In the genomic region with DNA sequence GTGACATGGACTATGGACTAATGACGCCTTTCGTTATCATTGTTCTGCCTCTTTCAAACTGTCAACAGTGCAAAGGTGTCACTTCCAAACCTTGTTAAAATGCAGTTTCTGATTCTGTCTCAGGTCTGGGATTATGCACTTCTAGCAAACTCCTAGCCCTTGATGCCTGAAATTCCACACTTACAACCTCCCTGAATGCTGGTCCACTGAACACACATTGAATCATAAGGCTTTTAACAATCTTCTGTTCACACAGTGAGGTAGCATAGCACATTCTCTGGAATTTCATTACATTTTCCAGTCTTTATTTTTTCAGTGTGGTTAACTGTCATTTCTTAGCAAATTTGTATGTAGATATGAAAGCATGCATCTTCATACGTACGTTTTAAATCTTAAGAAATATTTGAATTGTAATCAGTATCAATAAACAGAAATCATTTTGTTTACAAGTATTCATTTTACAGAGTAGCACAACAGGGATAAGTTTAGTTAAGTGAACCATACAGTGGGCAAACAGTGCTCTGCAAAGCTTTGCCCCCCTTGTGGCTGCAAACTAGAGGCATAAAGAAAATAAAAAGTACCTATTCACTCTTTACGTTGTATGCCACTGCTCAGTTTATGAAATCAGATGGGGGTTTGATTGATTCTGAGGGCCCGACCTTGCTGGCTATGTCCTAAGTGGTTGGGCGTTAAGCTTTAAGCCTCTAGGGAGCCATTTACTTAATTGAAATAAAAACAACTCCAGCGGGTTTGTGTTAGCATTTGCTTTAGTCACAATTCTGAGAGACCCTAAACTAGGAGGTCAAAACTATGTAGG, we compare ENCODE assay signal across 23 cellular contexts.
DNase-seq lines count a peak whose midpoint lies in the region; ATAC-seq and TF ChIP-seq lines count a peak whose summit lies in the region.
"Had no signal": no experiment of that assay in that cellular context is flagged by ENCODE, and none has a peak within 500 bp of the region (broad histone marks: within the 10 kb centered on the region; RNA-seq: fewer than 3 reads in every experiment).

No MANE protein-coding gene starts in this region.

- H3K36me3 Mint-ChIP-seq in type B pancreatic cell, result no peaks in the 10 kb centered on the region
- H3K36me3 Mint-ChIP-seq: activated naive CD8-positive, alpha-beta T cell had no signal

- peaks cover 18% of the 10 kb centered on the region for H3K4me1 ChIP-seq in iPS-15b (ENCODE audit: control insufficient read depth, insufficient read depth, low read length)
- H3K4me1 ChIP-seq: body of pancreas, transverse colon had no signal

- no peak overlapping the region for H3K4me3 ChIP-seq in iPS-15b (ENCODE audit: low read depth, low read length)
- H3K4me3 ChIP-seq: body of pancreas, stomach, transverse colon had no signal

- no peak overlapping the region for H3K4me3 Mint-ChIP-seq in type B pancreatic cell
- H3K4me3 Mint-ChIP-seq: activated naive CD8-positive, alpha-beta T cell; activated T-helper 1 cell treated with anti-CD3 and anti-CD28 coated beads, Interleukin-12 subunit alpha, Interleukin-12 subunit beta, Interleukin-2, Interleukin-4 antibody, amounts not matched to agents 30 ng/mL and 10 ng/mL and 1 ng/mL, durations not matched to agents 14 hours and 24 hours and 36 hours had no signal

- TF ChIP-seq CTCF in type B pancreatic cell (conservative IDR thresholded peaks at IDR 0.05), result peak; percentile 25

- H3K27me3 Mint-ChIP-seq in type B pancreatic cell, result peaks cover 8% of the 10 kb centered on the region

- peaks cover 2% of the 10 kb centered on the region for H3K27me3 ChIP-seq in iPS-15b (ENCODE audit: control insufficient read depth, insufficient read depth, low read length)
- H3K27me3 ChIP-seq: BE2C, body of pancreas, stomach, transverse colon had no signal

- peak overlapping the region; percentile 26 for H3K9ac ChIP-seq in iPS-15b (ENCODE audit: low read depth, low read length)

- ATAC-seq in HG03039 (IDR thresholded peaks at IDR 0.05; ENCODE audit: unreplicated experiment), result no peak
- ATAC-seq: body of pancreas had no signal

- peak overlapping the region; percentile 6 for H3K27ac Mint-ChIP-seq in type B pancreatic cell
- H3K27ac Mint-ChIP-seq: activated naive CD8-positive, alpha-beta T cell; activated T-helper 1 cell treated with anti-CD3 and anti-CD28 coated beads, Interleukin-12 subunit alpha, Interleukin-12 subunit beta, Interleukin-2, Interleukin-4 antibody, amounts not matched to agents 30 ng/mL and 10 ng/mL and 1 ng/mL, durations not matched to agents 14 hours and 24 hours and 36 hours had no signal

- no peaks in the 10 kb centered on the region for H3K9me3 ChIP-seq in iPS-15b (ENCODE audit: control insufficient read depth, insufficient read depth, low read length)
- H3K9me3 ChIP-seq: BE2C, body of pancreas, stomach, transverse colon had no signal

- no peaks in the 10 kb centered on the region for H3K36me3 ChIP-seq in iPS-15b (ENCODE audit: control insufficient read depth, insufficient read depth, low read length)
- H3K36me3 ChIP-seq: BE2C, stomach, transverse colon had no signal

- peaks cover 26% of the 10 kb centered on the region for H3K4me1 Mint-ChIP-seq in type B pancreatic cell (ENCODE audit: unreplicated experiment)

- DNase-seq in NCI-H1105 treated with DMSO at 0.1 percent for 48 hours (lab: John Stamatoyannopoulos, UW), result peak; percentile 34
- no peak for DNase-seq in NCI-H1105 (lab: John Stamatoyannopoulos, UW)
- peak; percentile 65 for DNase-seq in NCI-H748 treated with DMSO at 0.1 percent for 48 hours (lab: John Stamatoyannopoulos, UW)
- DNase-seq in type B pancreatic cell (ENCODE audit: extremely low spot score, unreplicated experiment), result no peak
- no peak for DNase-seq in activated CD4-positive, alpha-beta T cell treated with anti-CD3 and anti-CD28 coated beads for 48 hours
- no peak for DNase-seq in central memory CD4-positive, alpha-beta T cell
- DNase-seq: BE2C; body of pancreas; GDM1; glutamatergic neuron; KBM-7; midbrain; MV-4-11; NCI-H2081 treated with DMSO at 0.1 percent for 48 hours; NCI-H526 treated with DMSO at 0.1 percent for 48 hours; SHP77 treated with DMSO at 0.1 percent for 48 hours; stimulated activated CD4-positive, alpha-beta T cell treated with anti-CD3 and anti-CD28 coated beads, Interleukin-4, amount 100 ng/mL, for 4 hours; stomach; transverse colon had no signal

- H3K9me3 Mint-ChIP-seq in type B pancreatic cell, result peaks cover 4% of the 10 kb centered on the region
- H3K9me3 Mint-ChIP-seq: activated T-helper 1 cell treated with anti-CD3 and anti-CD28 coated beads, Interleukin-12 subunit alpha, Interleukin-12 subunit beta, Interleukin-2, Interleukin-4 antibody, amounts not matched to agents 30 ng/mL and 10 ng/mL and 1 ng/mL, durations not matched to agents 14 hours and 24 hours and 36 hours had no signal

Comparison
In these comparisons a context has a peak if more than half of its experiments do, and no peak if none do; other contexts are left out.
1. DNase-seq: peak in NCI-H1105 treated with DMSO at 0.1 percent for 48 hours (single experiment) and NCI-H748 treated with DMSO at 0.1 percent for 48 hours (single experiment); none in NCI-H1105 (single experiment), type B pancreatic cell (single experiment), activated CD4-positive, alpha-beta T cell treated with anti-CD3 and anti-CD28 coated beads for 48 hours (single experiment) and central memory CD4-positive, alpha-beta T cell (single experiment).